Comparison of ENCODE assay signal across 9 cellular contexts in genomic region chr11:102453286-102453797, GRCh38. TPM values are rescaled to one million over a fixed set of nuclear protein-coding genes. Genes with fewer than 3 reads are reported as not detected.
DNase-seq lines count a peak whose midpoint lies in the region; ATAC-seq, FAIRE-seq and TF ChIP-seq lines count a peak whose summit lies in the region.
"Had no signal": no experiment of that assay in that cellular context is flagged by ENCODE, and none has a peak within 500 bp of the region (broad histone marks: within the 10 kb centered on the region; RNA-seq: fewer than 3 reads in every experiment).

No MANE protein-coding gene starts in this region.

- H3K36me3 Mint-ChIP-seq in T-helper 2 cell treated with Interferon-gamma antibody and Interleukin-4, amounts not matched to agents 5 μg/mL and 100 μg/mL, for 36 hours (ENCODE audit: low read depth): peaks cover 28% of the 10 kb centered on the region

- no peak for TF ChIP-seq CTCF in esophagus muscularis mucosa (IDR thresholded peaks at IDR 0.05)
- no peak for TF ChIP-seq CTCF in pancreas (IDR thresholded peaks at IDR 0.05)

- peak overlapping the region; percentile 97 for H3K27ac Mint-ChIP-seq in T-helper 2 cell treated with Interferon-gamma antibody and Interleukin-4, amounts not matched to agents 5 μg/mL and 100 μg/mL, for 36 hours

- WGBS in esophagus muscularis mucosa: 4% methylated on average over 8 of the region's 8 CpGs
- 3 to 7% methylated on average over 8 of the region's 8 CpGs for WGBS in pancreas, 2 donors

- H3K4me1 ChIP-seq in esophagus muscularis mucosa: peaks cover 18 to 41% (median 36%) of the 10 kb centered on the region in 4 donors
- peaks cover 8 to 32% (median 28%) of the 10 kb centered on the region in 3 donors for H3K4me1 ChIP-seq in pancreas

- H3K4me1 Mint-ChIP-seq in T-helper 2 cell treated with Interferon-gamma antibody and Interleukin-4, amounts not matched to agents 5 μg/mL and 100 μg/mL, for 36 hours (ENCODE audit: low read depth): peaks cover 71% of the 10 kb centered on the region

- H3K36me3 ChIP-seq in esophagus muscularis mucosa (no peaks in the 10 kb centered on the region), pancreas (no peaks in the 10 kb centered on the region)

- H3K9me3 Mint-ChIP-seq in T-helper 2 cell treated with Interferon-gamma antibody and Interleukin-4, amounts not matched to agents 5 μg/mL and 100 μg/mL, for 36 hours: no peaks in the 10 kb centered on the region

- H3K4me3 ChIP-seq in esophagus muscularis mucosa: peak overlapping the region; percentile 76 to 97 (median 80)
- peak overlapping the region; percentile 64 to 86 (median 80) for H3K4me3 ChIP-seq in pancreas

- DNase-seq in activated gamma-delta T cell (lab: John Stamatoyannopoulos, UW) (peak; percentile 26), activated gamma-delta T cell treated with Interleukin-2 at 50 U/mL for 16 hours (no peak), esophagus muscularis mucosa (ENCODE audit: extremely low spot score) (no peak), pancreas (no peak), occipital lobe (lab: John Stamatoyannopoulos, UW) (no peak), germinal center (ENCODE audit: low spot score) (no peak)
- no peak for DNase-seq in T-helper 2 cell treated with Interferon-gamma antibody and Interleukin-4, amounts not matched to agents 5 μg/mL and 100 μg/mL, for 36 hours (ENCODE audit: low spot score)

- H3K9me3 ChIP-seq in esophagus muscularis mucosa (no peaks in the 10 kb centered on the region), pancreas (no peaks in the 10 kb centered on the region)

- no peaks in the 10 kb centered on the region for H3K27me3 ChIP-seq in esophagus muscularis mucosa
- no peaks in the 10 kb centered on the region for H3K27me3 ChIP-seq in pancreas

- peak in 2 of 4 donors; percentile 1 to 9 for ATAC-seq in pancreas
- ATAC-seq in HG03571 (IDR thresholded peaks at IDR 0.05; ENCODE audit: unreplicated experiment): no peak

- intact Hi-C loops in esophagus muscularis mucosa (cut with DNase I) (loop anchor here (5.0 kb wide), 2 partner anchors 61 to 111 kb away; no protein-coding TSS in a partner anchor), pancreas (cut with DNase I) (no loop called here)

- peak overlapping the region; percentile 91 for H3K4me3 Mint-ChIP-seq in T-helper 2 cell treated with Interferon-gamma antibody and Interleukin-4, amounts not matched to agents 5 μg/mL and 100 μg/mL, for 36 hours

- FAIRE-seq in pancreas (lab: Jason Lieb, UNC): no peak
- FAIRE-seq: colon had no signal

- no peak for TF ChIP-seq POLR2A in esophagus muscularis mucosa (IDR thresholded peaks at IDR 0.05; ENCODE audit: low read depth)

- H3K27ac ChIP-seq in esophagus muscularis mucosa (replicated peaks in 1 of 4) (peak overlapping the region; percentile 82 to 90 (median 90)), pancreas (peak overlapping the region; percentile 83 to 97 (median 94))

- no peak for TF ChIP-seq EP300 in esophagus muscularis mucosa (IDR thresholded peaks at IDR 0.05)

- no peaks in the 10 kb centered on the region for H3K27me3 Mint-ChIP-seq in T-helper 2 cell treated with Interferon-gamma antibody and Interleukin-4, amounts not matched to agents 5 μg/mL and 100 μg/mL, for 36 hours (ENCODE audit: low read depth)

RNA-seq across cellular contexts. Expression of gene TMEM123, which starts 0.8 kb away (rescaled TPM):
- 100 to 1,000 TPM in 1 of 4 donors, 10 to 100 TPM in 3; 82.7 to 116 (median 88.8) TPM for total RNA-seq in esophagus muscularis mucosa
- 100 to 1,000 TPM in 2 of 6 donors, 10 to 100 TPM in 4; 41.9 to 122 (median 63.0) TPM for total RNA-seq in pancreas
- 10 to 100 TPM; 18.7 to 39.0 TPM for polyA plus RNA-seq in pancreas
- 101 TPM for total RNA-seq in occipital lobe
